ENCODE assay signal across 1 cellular context in the genomic region with DNA sequence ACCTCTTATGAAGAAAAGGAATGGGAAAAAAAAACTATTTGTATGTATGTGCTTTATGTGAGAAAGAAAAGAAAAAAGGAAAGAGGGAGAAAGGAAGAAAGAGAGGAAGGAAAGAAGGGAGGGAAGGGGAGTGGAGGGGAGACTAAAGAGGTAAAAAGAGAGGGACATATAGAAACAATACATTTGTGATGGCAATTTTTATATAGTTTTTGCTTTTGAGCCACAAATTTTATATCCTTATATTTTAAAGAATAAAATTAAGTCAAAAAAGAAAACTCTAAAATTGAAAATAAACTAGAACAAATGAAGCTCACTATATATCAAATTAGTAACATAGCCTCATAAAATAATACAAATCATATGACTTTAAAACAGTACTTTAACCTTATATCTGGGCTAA.
TF ChIP-seq lines count a peak whose summit lies in the region.

No MANE protein-coding gene starts in this region.

TF ChIP-seq in K562, 482 proteins besides CTCF, POLR2A, EP300 and RAD21:
- TF ChIP-seq HNRNPK (IDR thresholded peaks at IDR 0.05; ENCODE audit: low read depth, low read length, poor library complexity, severe bottlenecking) (peak; percentile 84), PCBP1 (IDR thresholded peaks at IDR 0.05; ENCODE audit: low read depth, low read length, poor library complexity, severe bottlenecking) (peak; percentile 55), PCBP2 (IDR thresholded peaks at IDR 0.05; ENCODE audit: low read depth, low read length, poor library complexity, severe bottlenecking) (peak; percentile 25), ZNF644 (tag; IDR thresholded peaks at IDR 0.05; ENCODE audit: low read depth) (no peak)
